Comparison of ENCODE assay signal across 20 cellular contexts in genomic region chr2:8019934-8020333, GRCh38.
DNase-seq lines count a peak whose midpoint lies in the region; ATAC-seq and TF ChIP-seq lines count a peak whose summit lies in the region.
"Had no signal": no experiment of that assay in that cellular context is flagged by ENCODE, and none has a peak within 500 bp of the region (broad histone marks: within the 10 kb centered on the region; RNA-seq: fewer than 3 reads in every experiment).

No MANE protein-coding gene starts in this region.

- H3K4me1 ChIP-seq in right cardiac atrium (ENCODE audit: control insufficient read depth, insufficient read depth, low read length) (no peaks in the 10 kb centered on the region), mesenchymal stem cell (ENCODE audit: control insufficient read depth, insufficient read depth, low read depth, low read length) (no peaks in the 10 kb centered on the region), trophoblast cell (ENCODE audit: control insufficient read depth in 1 of 2, insufficient read depth in 2 of 2, low read length in 2 of 2) (no peaks in the 10 kb centered on the region), SJCRH30 (no peaks in the 10 kb centered on the region)
- H3K4me1 ChIP-seq: Caco-2, HAP-1 had no signal

- H2AK5ac ChIP-seq in mesenchymal stem cell (ENCODE audit: low read length, severe bottlenecking) = no peak overlapping the region
- no peak overlapping the region for H2AK5ac ChIP-seq in trophoblast cell (ENCODE audit: low read length)

- H4K8ac ChIP-seq in mesenchymal stem cell (ENCODE audit: low read length) (no peak overlapping the region), trophoblast cell (ENCODE audit: low read depth, low read length) (no peak overlapping the region)

- H2BK5ac ChIP-seq in mesenchymal stem cell (ENCODE audit: low read depth, low read length, poor library complexity, severe bottlenecking) (no peak overlapping the region), trophoblast cell (ENCODE audit: low read depth, low read length, poor library complexity) (no peak overlapping the region)

- no peaks in the 10 kb centered on the region for H3K9me3 ChIP-seq in right cardiac atrium (ENCODE audit: control insufficient read depth, low read length)
- H3K9me3 ChIP-seq in mesenchymal stem cell (ENCODE audit: control insufficient read depth, low read length) = no peaks in the 10 kb centered on the region
- H3K9me3 ChIP-seq in trophoblast cell (ENCODE audit: insufficient read depth, low read depth, low read length) = no peaks in the 10 kb centered on the region
- H3K9me3 ChIP-seq in SJCRH30 (replicated peaks) = no peaks in the 10 kb centered on the region
- H3K9me3 ChIP-seq: BLaER1, Caco-2, HAP-1 had no signal

- H3K9me3 Mint-ChIP-seq in activated CD8-positive, alpha-beta T cell treated with anti-CD3 and anti-CD28 coated beads, Interleukin-2, amount 10 ng/mL, durations not matched to agents 7 days and 5 days (ENCODE audit: insufficient read depth) = no peaks in the 10 kb centered on the region
- peaks cover 4% of the 10 kb centered on the region for H3K9me3 Mint-ChIP-seq in activated CD8-positive, alpha-beta T cell treated with anti-CD3 and anti-CD28 coated beads for 36 hours
- no peaks in the 10 kb centered on the region for H3K9me3 Mint-ChIP-seq in stimulated activated effector memory CD8-positive, alpha-beta T cell treated with anti-CD3 and anti-CD28 coated beads, Interleukin-12 subunit alpha, Interleukin-12 subunit beta, amount 100 ng/mL, for 72 hours
- H3K9me3 Mint-ChIP-seq: CD8-positive, alpha-beta T cell; HFFc6 had no signal

- peak; percentile 12 for DNase-seq in activated CD8-positive, alpha-beta T cell treated with anti-CD3 and anti-CD28 coated beads, Interleukin-2, amount 10 ng/mL, durations not matched to agents 7 days and 5 days
- no peak for DNase-seq in activated CD8-positive, alpha-beta T cell treated with anti-CD3 and anti-CD28 coated beads for 36 hours
- DNase-seq in right cardiac atrium (peak in 1 of 3 donors; percentile 64), cardiac septum (ENCODE audit: low spot score) (no peak), mesenchymal stem cell (no peak), trophoblast cell (no peak), SJCRH30 (no peak)
- DNase-seq in stimulated activated effector memory CD8-positive, alpha-beta T cell treated with anti-CD3 and anti-CD28 coated beads, Interleukin-12 subunit alpha, Interleukin-12 subunit beta, amount 100 ng/mL, for 72 hours (ENCODE audit: low spot score in 2 of 2) = no peak
- DNase-seq: Caco-2; CD4-positive, CD25-positive, alpha-beta regulatory T cell; CD8-positive, alpha-beta T cell; DMS153; DND-41; GOT3; HFFc6 had no signal

- H3K4me1 Mint-ChIP-seq in activated CD8-positive, alpha-beta T cell treated with anti-CD3 and anti-CD28 coated beads, Interleukin-2, amount 10 ng/mL, durations not matched to agents 7 days and 5 days (ENCODE audit: low read depth) = peaks cover 18% of the 10 kb centered on the region
- peaks cover 8% of the 10 kb centered on the region for H3K4me1 Mint-ChIP-seq in activated CD8-positive, alpha-beta T cell treated with anti-CD3 and anti-CD28 coated beads for 36 hours (ENCODE audit: low read depth)
- peaks cover 17% of the 10 kb centered on the region for H3K4me1 Mint-ChIP-seq in stimulated activated effector memory CD8-positive, alpha-beta T cell treated with anti-CD3 and anti-CD28 coated beads, Interleukin-12 subunit alpha, Interleukin-12 subunit beta, amount 100 ng/mL, for 72 hours
- H3K4me1 Mint-ChIP-seq: CD4-positive, CD25-positive, alpha-beta regulatory T cell had no signal

- CTCF ChIA-PET in activated CD8-positive, alpha-beta T cell treated with anti-CD3 and anti-CD28 coated beads, Interleukin-2, amount 10 ng/mL, durations not matched to agents 7 days and 5 days (lab: Charles Lee) = no interaction called here
- CTCF ChIA-PET in activated CD8-positive, alpha-beta T cell treated with anti-CD3 and anti-CD28 coated beads for 36 hours (lab: Charles Lee) = no interaction called here

- H2BK15ac ChIP-seq in mesenchymal stem cell (ENCODE audit: low read depth, poor library complexity, severe bottlenecking) = no peak overlapping the region

- H3K4me3 ChIP-seq in right cardiac atrium (ENCODE audit: low read length) (no peak overlapping the region), mesenchymal stem cell (ENCODE audit: insufficient read depth in 1 of 2, low read depth in 1 of 2, low read length in 2 of 2) (no peak overlapping the region), trophoblast cell (ENCODE audit: low read depth, low read length) (no peak overlapping the region), SJCRH30 (no peak overlapping the region)
- H3K4me3 ChIP-seq: BLaER1, HAP-1 had no signal

- WGBS in right cardiac atrium = 75% methylated on average over 8 of the region's 8 CpGs
- 97% methylated on average over 8 of the region's 8 CpGs for WGBS in mesenchymal stem cell
- WGBS in trophoblast cell (ENCODE audit: extremely low coverage, insufficient coverage, insufficient read length) = no CpG with 5 or more reads among the region's 8 CpGs

- H3K36me3 Mint-ChIP-seq in activated CD8-positive, alpha-beta T cell treated with anti-CD3 and anti-CD28 coated beads, Interleukin-2, amount 10 ng/mL, durations not matched to agents 7 days and 5 days (ENCODE audit: low read depth) = peaks cover 3% of the 10 kb centered on the region
- no peaks in the 10 kb centered on the region for H3K36me3 Mint-ChIP-seq in activated CD8-positive, alpha-beta T cell treated with anti-CD3 and anti-CD28 coated beads for 36 hours (ENCODE audit: low read depth)
- no peaks in the 10 kb centered on the region for H3K36me3 Mint-ChIP-seq in stimulated activated effector memory CD8-positive, alpha-beta T cell treated with anti-CD3 and anti-CD28 coated beads, Interleukin-12 subunit alpha, Interleukin-12 subunit beta, amount 100 ng/mL, for 72 hours
- H3K36me3 Mint-ChIP-seq: CD4-positive, CD25-positive, alpha-beta regulatory T cell; CD8-positive, alpha-beta T cell had no signal

- no peak for ATAC-seq in activated CD8-positive, alpha-beta T cell treated with anti-CD3 and anti-CD28 coated beads, Interleukin-2, amount 10 ng/mL, durations not matched to agents 7 days and 5 days
- no peak for ATAC-seq in activated CD8-positive, alpha-beta T cell treated with anti-CD3 and anti-CD28 coated beads for 36 hours
- ATAC-seq in right cardiac atrium = peak; percentile 61 to 71
- no peak for ATAC-seq in stimulated activated effector memory CD8-positive, alpha-beta T cell treated with anti-CD3 and anti-CD28 coated beads, Interleukin-12 subunit alpha, Interleukin-12 subunit beta, amount 100 ng/mL, for 72 hours
- ATAC-seq: CD8-positive, alpha-beta T cell had no signal

- H3K4ac ChIP-seq in mesenchymal stem cell (ENCODE audit: low read depth in 1 of 2, low read length in 2 of 2) = no peak overlapping the region
- no peak overlapping the region for H3K4ac ChIP-seq in trophoblast cell (ENCODE audit: low read depth, low read length)

- H4K91ac ChIP-seq in mesenchymal stem cell (ENCODE audit: low read length) (peak overlapping the region; percentile 53), trophoblast cell (ENCODE audit: low read depth, low read length) (no peak overlapping the region)

- H3K36me3 ChIP-seq in mesenchymal stem cell (ENCODE audit: control insufficient read depth in 1 of 2, insufficient read depth in 2 of 2, low read depth in 1 of 2, low read length in 2 of 2) = no peaks in the 10 kb centered on the region
- H3K36me3 ChIP-seq in trophoblast cell (ENCODE audit: control insufficient read depth in 1 of 2, insufficient read depth in 2 of 2, low read length in 2 of 2) = no peaks in the 10 kb centered on the region
- H3K36me3 ChIP-seq in SJCRH30 = no peaks in the 10 kb centered on the region
- H3K36me3 ChIP-seq: BLaER1, HAP-1 had no signal

- no peak overlapping the region for H3K4me3 Mint-ChIP-seq in activated CD8-positive, alpha-beta T cell treated with anti-CD3 and anti-CD28 coated beads, Interleukin-2, amount 10 ng/mL, durations not matched to agents 7 days and 5 days
- no peak overlapping the region for H3K4me3 Mint-ChIP-seq in activated CD8-positive, alpha-beta T cell treated with anti-CD3 and anti-CD28 coated beads for 36 hours
- H3K4me3 Mint-ChIP-seq in stimulated activated effector memory CD8-positive, alpha-beta T cell treated with anti-CD3 and anti-CD28 coated beads, Interleukin-12 subunit alpha, Interleukin-12 subunit beta, amount 100 ng/mL, for 72 hours = no peak overlapping the region
- H3K4me3 Mint-ChIP-seq: B cell; CD4-positive, CD25-positive, alpha-beta regulatory T cell; CD8-positive, alpha-beta T cell; HFFc6 had no signal

- H3K27ac ChIP-seq in right cardiac atrium (ENCODE audit: low read length) (no peak overlapping the region), mesenchymal stem cell (ENCODE audit: low read length, poor library complexity, severe bottlenecking) (no peak overlapping the region), trophoblast cell (ENCODE audit: low read depth, low read length) (no peak overlapping the region), SJCRH30 (no peak overlapping the region)
- H3K27ac ChIP-seq: 22Rv1, BLaER1, C4-2B had no signal

- no peaks in the 10 kb centered on the region for H3K27me3 ChIP-seq in right cardiac atrium (ENCODE audit: control insufficient read depth, insufficient read depth)
- peaks cover 0 to 2% of the 10 kb centered on the region in 2 experiments for H3K27me3 ChIP-seq in mesenchymal stem cell (ENCODE audit: control insufficient read depth in 1 of 2, insufficient read depth in 1 of 2, low read length in 2 of 2)
- H3K27me3 ChIP-seq in trophoblast cell (ENCODE audit: insufficient read depth, low read length) = no peaks in the 10 kb centered on the region
- no peaks in the 10 kb centered on the region for H3K27me3 ChIP-seq in SJCRH30
- H3K27me3 ChIP-seq: BLaER1 had no signal

- no peaks in the 10 kb centered on the region for H3K27me3 Mint-ChIP-seq in activated CD8-positive, alpha-beta T cell treated with anti-CD3 and anti-CD28 coated beads, Interleukin-2, amount 10 ng/mL, durations not matched to agents 7 days and 5 days (ENCODE audit: low read depth)
- H3K27me3 Mint-ChIP-seq in activated CD8-positive, alpha-beta T cell treated with anti-CD3 and anti-CD28 coated beads for 36 hours = no peaks in the 10 kb centered on the region
- H3K27me3 Mint-ChIP-seq: CD4-positive, CD25-positive, alpha-beta regulatory T cell had no signal

- H2BK12ac ChIP-seq in mesenchymal stem cell (ENCODE audit: low read length in 2 of 2) = no peak overlapping the region
- no peak overlapping the region for H2BK12ac ChIP-seq in trophoblast cell (ENCODE audit: low read length)

- POLR2A ChIA-PET in activated CD8-positive, alpha-beta T cell treated with anti-CD3 and anti-CD28 coated beads, Interleukin-2, amount 10 ng/mL, durations not matched to agents 7 days and 5 days (lab: Charles Lee) = no interaction called here
- POLR2A ChIA-PET in activated CD8-positive, alpha-beta T cell treated with anti-CD3 and anti-CD28 coated beads for 36 hours (lab: Charles Lee) = no interaction called here

- H3K23ac ChIP-seq in mesenchymal stem cell (ENCODE audit: low read length in 2 of 2) (no peak overlapping the region), trophoblast cell (ENCODE audit: low read length) (no peak overlapping the region)

- H3K4me2 ChIP-seq in mesenchymal stem cell (ENCODE audit: low read length, poor library complexity, severe bottlenecking) (no peak overlapping the region), trophoblast cell (ENCODE audit: low read length) (no peak overlapping the region)
- H3K4me2 ChIP-seq: BLaER1 had no signal

- H3K18ac ChIP-seq in mesenchymal stem cell (ENCODE audit: low read depth in 1 of 2, low read length in 2 of 2) = no peak overlapping the region
- no peak overlapping the region for H3K18ac ChIP-seq in trophoblast cell (ENCODE audit: low read length)

- H2AFZ ChIP-seq in mesenchymal stem cell (ENCODE audit: low read depth, low read length) (no peak overlapping the region), trophoblast cell (ENCODE audit: insufficient read depth, low read length, poor library complexity) (no peak overlapping the region)

- H3K14ac ChIP-seq in mesenchymal stem cell (ENCODE audit: low read length in 2 of 2) (no peak overlapping the region), trophoblast cell (ENCODE audit: low read length) (no peak overlapping the region)

- H3K9ac ChIP-seq in mesenchymal stem cell (ENCODE audit: low read length) (no peak overlapping the region), trophoblast cell (ENCODE audit: low read length) (no peak overlapping the region)
- H3K9ac ChIP-seq: BLaER1 had no signal

- no peak overlapping the region for H3K27ac Mint-ChIP-seq in activated CD8-positive, alpha-beta T cell treated with anti-CD3 and anti-CD28 coated beads, Interleukin-2, amount 10 ng/mL, durations not matched to agents 7 days and 5 days
- no peak overlapping the region for H3K27ac Mint-ChIP-seq in activated CD8-positive, alpha-beta T cell treated with anti-CD3 and anti-CD28 coated beads for 36 hours
- peak overlapping the region; percentile 80 for H3K27ac Mint-ChIP-seq in stimulated activated effector memory CD8-positive, alpha-beta T cell treated with anti-CD3 and anti-CD28 coated beads, Interleukin-12 subunit alpha, Interleukin-12 subunit beta, amount 100 ng/mL, for 72 hours
- H3K27ac Mint-ChIP-seq: B cell; CD4-positive, CD25-positive, alpha-beta regulatory T cell; CD8-positive, alpha-beta T cell; HFFc6 had no signal

- H2BK120ac ChIP-seq in mesenchymal stem cell (ENCODE audit: low read depth, low read length) = no peak overlapping the region
- H2BK120ac ChIP-seq in trophoblast cell (ENCODE audit: insufficient read depth, low read length, poor library complexity) = no peak overlapping the region

- no peaks in the 10 kb centered on the region for H3K79me1 ChIP-seq in mesenchymal stem cell (replicated peaks; ENCODE audit: low read length, poor library complexity, severe bottlenecking)
- H3K79me1 ChIP-seq in trophoblast cell (ENCODE audit: low read length) = no peaks in the 10 kb centered on the region

- TF ChIP-seq CTCF in activated CD8-positive, alpha-beta T cell treated with anti-CD3 and anti-CD28 coated beads for 36 hours (IDR thresholded peaks at IDR 0.05) = no peak

- no peaks in the 10 kb centered on the region for H3K79me2 ChIP-seq in trophoblast cell (ENCODE audit: control insufficient read depth, insufficient read depth, low read length, poor library complexity)

- H4K12ac ChIP-seq in trophoblast cell (ENCODE audit: low read depth, low read length) = no peak overlapping the region

- intact Hi-C loops in activated CD8-positive, alpha-beta T cell treated with anti-CD3 and anti-CD28 coated beads for 36 hours (cut with micrococcal nuclease) = no loop called here
- intact Hi-C loops in right cardiac atrium (cut with DNase I) (no loop called here), cardiac septum (cut with DNase I) (no loop called here)

Comparison
In these comparisons a context has a peak if more than half of its experiments do, and no peak if none do; other contexts are left out.
1. ATAC-seq: peak in right cardiac atrium (2 of 2); none in activated CD8-positive, alpha-beta T cell treated with anti-CD3 and anti-CD28 coated beads, Interleukin-2, amount 10 ng/mL, durations not matched to agents 7 days and 5 days (single experiment), activated CD8-positive, alpha-beta T cell treated with anti-CD3 and anti-CD28 coated beads for 36 hours (single experiment) and stimulated activated effector memory CD8-positive, alpha-beta T cell treated with anti-CD3 and anti-CD28 coated beads, Interleukin-12 subunit alpha, Interleukin-12 subunit beta, amount 100 ng/mL, for 72 hours (single experiment).